In the genomic region with DNA sequence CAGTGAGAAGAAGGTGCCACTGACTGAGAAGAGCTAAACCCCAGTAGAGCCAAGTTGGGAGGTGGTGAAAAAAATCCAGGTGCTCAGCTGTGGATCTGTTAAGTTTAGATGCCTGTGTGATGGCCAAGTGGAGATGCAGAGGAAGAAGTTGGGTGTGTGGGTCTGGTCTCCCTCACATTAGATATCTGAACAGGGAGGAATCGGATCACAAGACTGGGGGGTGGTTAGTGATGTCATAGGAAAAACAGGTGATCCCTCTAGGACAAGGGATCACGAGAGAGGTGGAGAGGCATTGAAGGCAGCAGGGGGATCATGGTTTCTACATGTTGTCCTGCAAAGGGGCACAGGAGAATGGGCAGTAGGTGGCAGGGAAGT, we compare ENCODE assay signal across 21 cellular contexts. TPM values are rescaled to one million over a fixed set of nuclear protein-coding genes. Genes with fewer than 3 reads are reported as not detected.
DNase-seq lines count a peak whose midpoint lies in the region; ATAC-seq, FAIRE-seq and TF ChIP-seq lines count a peak whose summit lies in the region.
"Had no signal": no experiment of that assay in that cellular context is flagged by ENCODE, and none has a peak within 500 bp of the region (broad histone marks: within the 10 kb centered on the region; RNA-seq: fewer than 3 reads in every experiment).

No MANE protein-coding gene starts in this region.

- H3K4me3 Mint-ChIP-seq in nephron: no peak overlapping the region
- no peak overlapping the region for H3K4me3 Mint-ChIP-seq in stimulated activated naive B cell treated with anti-CD40 and anti-IgM and Interleukin-4, amounts not matched to agents 10 μg/mL and 1 μg/mL and 100 μg/mL, for 72 hours
- H3K4me3 Mint-ChIP-seq: CD8-positive, alpha-beta T cell had no signal

- no peak overlapping the region for H2BK20ac ChIP-seq in H1 (ENCODE audit: low read length)

- POLR2A ChIA-PET in H1 (lab: Charles Lee; ENCODE audit: partially characterized antibody): no interaction called here

- peaks cover 0 to 7% of the 10 kb centered on the region in 2 experiments; a peak in 1 of 4 replicates for H3K79me2 ChIP-seq in H1 (ENCODE audit: control insufficient read depth in 1 of 2, insufficient read depth in 2 of 2, low read length in 2 of 2)

- H3K14ac ChIP-seq in H1 (ENCODE audit: insufficient read length): no peak overlapping the region

- peaks cover 2% of the 10 kb centered on the region for H3K4me1 ChIP-seq in right cardiac atrium (ENCODE audit: control insufficient read depth, insufficient read depth, low read length)
- peaks cover 0 to 9% (median 5%) of the 10 kb centered on the region in 4 experiments; a peak in 5 of 7 replicates for H3K4me1 ChIP-seq in H1 (replicated peaks in 1 of 4; ENCODE audit: control insufficient read depth in 3 of 4, insufficient read depth in 4 of 4, low read length in 3 of 4)
- H3K4me1 ChIP-seq: BLaER1, Peyer's patch, SJCRH30 had no signal

- peak overlapping the region; percentile 75 for H3K4ac ChIP-seq in H1 (replicated peaks; ENCODE audit: insufficient read length, low read depth, low read length)

- H2BK12ac ChIP-seq in H1 (ENCODE audit: low read depth, low read length): peak overlapping the region; percentile 81; the same call in 1 of the 2 replicates

- peaks cover 4% of the 10 kb centered on the region for H3K27me3 Mint-ChIP-seq in nephron (ENCODE audit: low read depth)
- peaks cover 8 to 12% of the 10 kb centered on the region in 2 donors for H3K27me3 Mint-ChIP-seq in stimulated activated naive B cell treated with anti-CD40 and anti-IgM and Interleukin-4, amounts not matched to agents 10 μg/mL and 1 μg/mL and 100 μg/mL, for 72 hours

- TF ChIP-seq RAD21 in H1 (IDR thresholded peaks at IDR 0.05 in 1 of 2, conservative IDR thresholded peaks at IDR 0.05 in 1 of 2; ENCODE audit: low read depth in 2 of 2, low read length in 2 of 2): no peak

- peaks cover 0 to 7% of the 10 kb centered on the region in 2 experiments for H4K20me1 ChIP-seq in H1 (replicated peaks in 1 of 2; ENCODE audit: control insufficient read depth in 1 of 2, insufficient read depth in 2 of 2, low read length in 2 of 2)
- H4K20me1 ChIP-seq: BLaER1 had no signal

- H3K4me2 ChIP-seq in H1 (ENCODE audit: insufficient read depth in 1 of 2, low read depth in 2 of 2, low read length in 2 of 2): peak overlapping the region; percentile 17 to 39; a peak in 3 of 4 replicates
- H3K4me2 ChIP-seq: BLaER1 had no signal

- H3K18ac ChIP-seq in H1 (ENCODE audit: extremely low read depth, low read length): 0 out of 2 replicates have a peak overlapping the region, but pooled peaks have one; percentile 28

- H3K9me3 Mint-ChIP-seq in nephron: peaks cover 9% of the 10 kb centered on the region
- peaks cover 5 to 8% of the 10 kb centered on the region in 2 donors for H3K9me3 Mint-ChIP-seq in stimulated activated naive B cell treated with anti-CD40 and anti-IgM and Interleukin-4, amounts not matched to agents 10 μg/mL and 1 μg/mL and 100 μg/mL, for 72 hours

- no peak overlapping the region for H2AFZ ChIP-seq in H1 (ENCODE audit: low read length)

- no peak for TF ChIP-seq EP300 in H1 (IDR thresholded peaks at IDR 0.05; ENCODE audit: borderline replicate concordance in 1 of 2, low read depth in 2 of 2, low read length in 2 of 2)

- no peak overlapping the region for H3K4me3 ChIP-seq in right cardiac atrium (ENCODE audit: low read length)
- H3K4me3 ChIP-seq in H1 (ENCODE audit: extremely low read depth in 1 of 4, insufficient read depth in 2 of 4, low read depth in 3 of 4, low read length in 4 of 4): peak overlapping the region in 1 of 4 experiments; percentile 13; a peak in 1 of 8 replicates
- H3K4me3 ChIP-seq: BLaER1, Peyer's patch, SJCRH30 had no signal

- no peaks in the 10 kb centered on the region; a peak in 1 of 8 replicates for H3K36me3 ChIP-seq in H1 (ENCODE audit: control insufficient read depth in 2 of 4, insufficient read depth in 4 of 4, low read length in 3 of 4)
- H3K36me3 ChIP-seq: BLaER1, Peyer's patch, SJCRH30 had no signal

- CTCF ChIA-PET in H1 (lab: Charles Lee; ENCODE audit: partially characterized antibody): interaction anchor here (1.0 to 1.9 kb wide), 3 partner anchors 144 to 262 kb away, joined by 3 to 6 read pairs (median 3); no protein-coding TSS in a partner anchor

- no peak overlapping the region for H3K56ac ChIP-seq in H1 (replicated peaks; ENCODE audit: insufficient read length, low read depth, low read length)

- H2BK120ac ChIP-seq in H1 (replicated peaks; ENCODE audit: low read depth, low read length): no peak overlapping the region

- no peak overlapping the region for H4K5ac ChIP-seq in H1 (ENCODE audit: insufficient read length, low read depth, low read length)

- DNase-seq in right cardiac atrium: no peak
- no peak for DNase-seq in cardiac septum (ENCODE audit: low spot score)
- no peak for DNase-seq in H1 (ENCODE audit: low read depth in 1 of 2, low spot score in 2 of 2)
- no peak for DNase-seq in GM19240 (ENCODE audit: insufficient read length, low spot score)
- no peak for DNase-seq in stimulated activated naive B cell treated with anti-CD40 and anti-IgM and Interleukin-4, amounts not matched to agents 10 μg/mL and 1 μg/mL and 100 μg/mL, for 72 hours
- no peak for DNase-seq in HuH-7.5 (ENCODE audit: low spot score)
- DNase-seq in COLO829 (ENCODE audit: low spot score): no peak
- DNase-seq: ACHN; CD8-positive, alpha-beta T cell; GDM1; NCI-H1105; NCI-H146; NCI-H2227 treated with DMSO at 0.1 percent for 48 hours; Peyer's patch had no signal

- FAIRE-seq in H1 (lab: Jason Lieb, UNC): no peak
- FAIRE-seq: D721Med, H54 had no signal

- no peak overlapping the region; the same call in 1 of the 2 replicates for H2BK5ac ChIP-seq in H1 (ENCODE audit: low read depth, low read length)

- TF ChIP-seq CTCF in H1 (IDR thresholded peaks at IDR 0.05; ENCODE audit: control extremely low read depth in 1 of 3, insufficient read depth in 1 of 3, low read depth in 1 of 3, low read length in 3 of 3) (no peak), nephron (IDR thresholded peaks at IDR 0.05; ENCODE audit: unreplicated experiment in 3 of 3) (no peak)

- peak overlapping the region in 2 of 3 experiments; percentile 9 to 29 for H3K27ac Mint-ChIP-seq in nephron
- H3K27ac Mint-ChIP-seq in stimulated activated naive B cell treated with anti-CD40 and anti-IgM and Interleukin-4, amounts not matched to agents 10 μg/mL and 1 μg/mL and 100 μg/mL, for 72 hours: no peak overlapping the region
- H3K27ac Mint-ChIP-seq: CD8-positive, alpha-beta T cell had no signal

- ATAC-seq in right cardiac atrium: no peak
- ATAC-seq in stimulated activated naive B cell treated with anti-CD40 and anti-IgM and Interleukin-4, amounts not matched to agents 10 μg/mL and 1 μg/mL and 100 μg/mL, for 72 hours (replicated peaks): no peak
- ATAC-seq: CD8-positive, alpha-beta T cell had no signal

- H3K27ac ChIP-seq in right cardiac atrium (ENCODE audit: low read length) (peak overlapping the region; percentile 10), H1 (ENCODE audit: low read depth, low read length) (no peak overlapping the region)
- H3K27ac ChIP-seq: 22Rv1, BLaER1, KMS-11, Peyer's patch, SJCRH30 had no signal

- 0 out of 2 replicates have a peak overlapping the region, but pooled peaks have one; percentile 76 for H2AK5ac ChIP-seq in H1 (ENCODE audit: low read depth, low read length)

- H3K27me3 ChIP-seq in right cardiac atrium (ENCODE audit: control insufficient read depth, insufficient read depth): no peaks in the 10 kb centered on the region
- no peaks in the 10 kb centered on the region for H3K27me3 ChIP-seq in H1 (replicated peaks in 1 of 4; ENCODE audit: control insufficient read depth in 3 of 4, extremely low read depth in 1 of 4, insufficient read depth in 3 of 4, low read length in 3 of 4)
- H3K27me3 ChIP-seq: BLaER1, Peyer's patch, SJCRH30 had no signal

- H3K23me2 ChIP-seq in H1 (ENCODE audit: low read depth, low read length): no peaks in the 10 kb centered on the region

- no peak overlapping the region for H4K8ac ChIP-seq in H1 (ENCODE audit: extremely low read depth, insufficient read depth, low read length)

- peaks cover 10% of the 10 kb centered on the region for H3K4me1 Mint-ChIP-seq in nephron
- no peaks in the 10 kb centered on the region for H3K4me1 Mint-ChIP-seq in stimulated activated naive B cell treated with anti-CD40 and anti-IgM and Interleukin-4, amounts not matched to agents 10 μg/mL and 1 μg/mL and 100 μg/mL, for 72 hours

- H3K9me3 ChIP-seq in right cardiac atrium (ENCODE audit: control insufficient read depth, low read length) (no peaks in the 10 kb centered on the region), H1 (ENCODE audit: insufficient read depth in 2 of 2, low read depth in 1 of 2, low read length in 1 of 2) (no peaks in the 10 kb centered on the region)
- H3K9me3 ChIP-seq: BLaER1, Peyer's patch, SJCRH30 had no signal

- H2BK15ac ChIP-seq in H1 (ENCODE audit: low read length): no peak overlapping the region

- intact Hi-C loops in right cardiac atrium (cut with DNase I) (no loop called here), cardiac septum (cut with DNase I) (no loop called here)

- H3K79me1 ChIP-seq in H1 (ENCODE audit: low read depth, low read length): no peaks in the 10 kb centered on the region

- no peak overlapping the region for H3K9ac ChIP-seq in H1 (replicated peaks in 1 of 4; ENCODE audit: extremely low read depth in 1 of 4, low read depth in 3 of 4, low read length in 3 of 4)
- H3K9ac ChIP-seq: BLaER1, KMS-11 had no signal

- H3K36me3 Mint-ChIP-seq in nephron (ENCODE audit: low read depth): peaks cover 9% of the 10 kb centered on the region
- peaks cover 0 to 2% of the 10 kb centered on the region in 2 donors for H3K36me3 Mint-ChIP-seq in stimulated activated naive B cell treated with anti-CD40 and anti-IgM and Interleukin-4, amounts not matched to agents 10 μg/mL and 1 μg/mL and 100 μg/mL, for 72 hours
- H3K36me3 Mint-ChIP-seq: CD8-positive, alpha-beta T cell had no signal

- 85% methylated on average over 2 of the region's 2 CpGs for WGBS in right cardiac atrium
- WGBS in H1 (ENCODE audit: extremely low coverage in 1 of 2, insufficient coverage in 1 of 2, insufficient read length in 1 of 2, insufficient replicate concordance in 2 of 2, low coverage in 1 of 2, low lambda C conversion rate in 2 of 2, missing lambda C conversion rate in 1 of 2), 2 experiments: 86% methylated on average over 2 of the region's 2 CpGs; no CpG with 5 or more reads in 1 of the 2 experiments

- no peak for TF ChIP-seq POLR2A in H1 (IDR thresholded peaks at IDR 0.05; ENCODE audit: control extremely low read depth in 1 of 2, low read depth in 2 of 2, low read length in 2 of 2)

- peak overlapping the region; percentile 75 for H4K91ac ChIP-seq in H1 (replicated peaks; ENCODE audit: insufficient read length, low read length)

- no peak overlapping the region for H3K23ac ChIP-seq in H1 (ENCODE audit: insufficient read length)

RNA-seq across cellular contexts. Expression of a gene that starts 22.6 kb away (rescaled TPM):
- total RNA-seq in right cardiac atrium (10 to 100 TPM; 72.0 to 95.6 (median 86.0) TPM), cardiac septum (10.3 TPM)
- polyA plus RNA-seq in right cardiac atrium (82.2 TPM), H1 (2011; rRNA removed) (16.4 and 16.5 TPM in 2 replicates)
- 10.8 and 11.9 TPM in 2 replicates for total RNA-seq in H1 (2021; fragmentation: NEBNext Ultra II Directional; extraction: Animal tissue kit (Norgen Biotek cat#: 25700))
- 11.0 TPM for polyA plus RNA-seq in H1 (2011; cell fraction: cytosol; rRNA removed)
- 14.7 TPM for polyA plus RNA-seq in H1 (2011; cell fraction: nucleus; rRNA removed)
- 10.4 to 13.9 TPM (median 12.8 TPM) in 4 replicates for polyA plus RNA-seq in H1 (2012, experiment 1 of 2)
- 8.7 TPM for polyA plus RNA-seq in H1 (2012, experiment 2 of 2)
- 10.7 TPM for polyA plus RNA-seq in H1 (2013, experiment 1 of 2)
- polyA plus RNA-seq in H1 (2013, experiment 2 of 2): 12.2 TPM
- 19.1 and 20.3 TPM in 2 replicates for polyA minus RNA-seq in H1 (2011; rRNA and poly(A)+ RNA removed)
- 19.4 TPM for polyA minus RNA-seq in H1 (2011; cell fraction: cytosol; rRNA and poly(A)+ RNA removed)
- 14.2 TPM for polyA minus RNA-seq in H1 (2011; cell fraction: nucleus; rRNA and poly(A)+ RNA removed)
- total RNA-seq: CD8-positive, alpha-beta T cell; SJCRH30 had no signal
